ENCODE assay signal across 22 cellular contexts in genomic region chr1:37255868-37256267, GRCh38.
DNase-seq lines count a peak whose midpoint lies in the region; TF ChIP-seq lines count a peak whose summit lies in the region.
"Had no signal": no experiment of that assay in that cellular context is flagged by ENCODE, and none has a peak within 500 bp of the region (broad histone marks: within the 10 kb centered on the region; RNA-seq: fewer than 3 reads in every experiment).

No MANE protein-coding gene starts in this region.

- H3K4ac ChIP-seq in mesendoderm (ENCODE audit: low read depth, low read length), result no peak overlapping the region

- no peak overlapping the region for H2BK120ac ChIP-seq in mesendoderm (ENCODE audit: low read depth, low read length)

- peak overlapping the region; percentile 80 for H3K27ac Mint-ChIP-seq in glutamatergic neuron (ENCODE audit: unreplicated experiment)
- H3K27ac Mint-ChIP-seq: CD14-positive monocyte had no signal

- H3K23ac ChIP-seq in mesendoderm (ENCODE audit: low read length), result no peak overlapping the region

- H2AK5ac ChIP-seq in mesendoderm (ENCODE audit: low read length), result no peak overlapping the region

- DNase-seq in NCI-H2227 treated with DMSO at 0.1 percent for 48 hours (lab: John Stamatoyannopoulos, UW) (peak; percentile 75), NCI-H2227 (lab: John Stamatoyannopoulos, UW; ENCODE audit: unreplicated experiment) (no peak), NCI-H69 (lab: John Stamatoyannopoulos, UW) (peak; percentile 65), glutamatergic neuron (no peak), mesendoderm (no peak), DMS153 treated with DMSO at 0.1 percent for 48 hours (lab: John Stamatoyannopoulos, UW; ENCODE audit: unreplicated experiment) (no peak), vagina (ENCODE audit: extremely low spot score in 2 of 2) (no peak), hippocampal formation (lab: John Stamatoyannopoulos, UW) (no peak)
- DNase-seq: CD8-positive, alpha-beta memory T cell; DMS 273 treated with DMSO at 0.1 percent for 48 hours; NCI-H1105; NCI-H1436 treated with DMSO at 0.1 percent for 48 hours; NCI-H187 treated with DMSO at 0.1 percent for 48 hours; NCI-H2171 treated with DMSO at 0.1 percent for 48 hours; NCI-H446; NCI-H524 treated with DMSO at 0.1 percent for 48 hours; SIG-M5 had no signal

- H2BK5ac ChIP-seq in mesendoderm (ENCODE audit: low read length), result no peak overlapping the region

- H3K79me1 ChIP-seq in mesendoderm (ENCODE audit: low read length), result no peaks in the 10 kb centered on the region

- H3K79me2 ChIP-seq in mesendoderm (ENCODE audit: control insufficient read depth, insufficient read depth, low read length), result no peaks in the 10 kb centered on the region

- no peaks in the 10 kb centered on the region for H3K9me3 ChIP-seq in vagina
- H3K9me3 ChIP-seq: BE2C had no signal

- H3K4me1 ChIP-seq in mesendoderm (ENCODE audit: control insufficient read depth, low read depth, low read length) (peaks cover 12% of the 10 kb centered on the region), vagina (no peaks in the 10 kb centered on the region)

- no peaks in the 10 kb centered on the region for H3K36me3 ChIP-seq in mesendoderm (ENCODE audit: control insufficient read depth, insufficient read depth, low read length)
- H3K36me3 ChIP-seq in vagina, result no peaks in the 10 kb centered on the region
- H3K36me3 ChIP-seq: BE2C had no signal

- peaks cover 2% of the 10 kb centered on the region for H3K27me3 Mint-ChIP-seq in glutamatergic neuron (ENCODE audit: unreplicated experiment)

- H3K9ac ChIP-seq in mesendoderm (ENCODE audit: low read length), result no peak overlapping the region
- H3K9ac ChIP-seq: GM23248 had no signal

- TF ChIP-seq CTCF in glutamatergic neuron (IDR thresholded peaks at IDR 0.05; ENCODE audit: partially characterized antibody, unreplicated experiment), result no peak
- no peak for TF ChIP-seq CTCF in vagina (IDR thresholded peaks at IDR 0.05)

- H3K27ac ChIP-seq in mesendoderm (ENCODE audit: low read depth, low read length) (no peak overlapping the region), vagina (no peak overlapping the region)
- H3K27ac ChIP-seq: 22Rv1, GM23248, SK-N-MC had no signal

- no peak overlapping the region for H2BK15ac ChIP-seq in mesendoderm (replicated peaks; ENCODE audit: low read depth)

- H3K36me3 Mint-ChIP-seq in glutamatergic neuron (ENCODE audit: unreplicated experiment), result no peaks in the 10 kb centered on the region
- H3K36me3 Mint-ChIP-seq: CD14-positive monocyte; CD8-positive, alpha-beta memory T cell had no signal

- H4K5ac ChIP-seq in mesendoderm (ENCODE audit: low read length), result no peak overlapping the region

- WGBS in mesendoderm (ENCODE audit: extremely low coverage, insufficient coverage, low lambda C conversion rate), result 100% methylated on average over 1 of the region's 5 CpGs

- no peak overlapping the region for H3K56ac ChIP-seq in mesendoderm (ENCODE audit: low read length)

- intact Hi-C loops in vagina (cut with DNase I), result no loop called here

- H3K4me1 Mint-ChIP-seq in glutamatergic neuron (ENCODE audit: low read depth, unreplicated experiment), result peaks cover 32% of the 10 kb centered on the region
- H3K4me1 Mint-ChIP-seq: CD14-positive monocyte; CD8-positive, alpha-beta memory T cell had no signal

- peaks cover 2% of the 10 kb centered on the region for H3K9me3 Mint-ChIP-seq in glutamatergic neuron (ENCODE audit: unreplicated experiment)

- H3K27me3 ChIP-seq in mesendoderm (ENCODE audit: insufficient read depth, low read length, poor library complexity) (no peaks in the 10 kb centered on the region), vagina (no peaks in the 10 kb centered on the region)
- H3K27me3 ChIP-seq: BE2C had no signal

- no peak for TF ChIP-seq POLR2A in vagina (IDR thresholded peaks at IDR 0.05)

- H3K18ac ChIP-seq in mesendoderm (ENCODE audit: low read length), result no peak overlapping the region

- no peak overlapping the region for H4K8ac ChIP-seq in mesendoderm (ENCODE audit: low read depth, low read length)

- H3K4me3 ChIP-seq in mesendoderm (ENCODE audit: low read length), result no peak overlapping the region
- no peak overlapping the region for H3K4me3 ChIP-seq in vagina
- H3K4me3 ChIP-seq: GM23248, SK-N-MC had no signal

- peak overlapping the region; percentile 19 for H3K4me2 ChIP-seq in mesendoderm (ENCODE audit: low read length)

- peak overlapping the region; percentile 72 for H3K4me3 Mint-ChIP-seq in glutamatergic neuron (ENCODE audit: unreplicated experiment)
- H3K4me3 Mint-ChIP-seq: CD8-positive, alpha-beta memory T cell had no signal

Comparison
In these comparisons a context has a peak if more than half of its experiments do, and no peak if none do; other contexts are left out.
1. DNase-seq: peak in NCI-H2227 treated with DMSO at 0.1 percent for 48 hours (single experiment) and NCI-H69 (single experiment); none in NCI-H2227 (single experiment), glutamatergic neuron (single experiment), mesendoderm (single experiment), DMS153 treated with DMSO at 0.1 percent for 48 hours (single experiment), vagina (0 of 2) and hippocampal formation (0 of 2).